Comparison of ENCODE assay signal across 12 cellular contexts in the genomic region with DNA sequence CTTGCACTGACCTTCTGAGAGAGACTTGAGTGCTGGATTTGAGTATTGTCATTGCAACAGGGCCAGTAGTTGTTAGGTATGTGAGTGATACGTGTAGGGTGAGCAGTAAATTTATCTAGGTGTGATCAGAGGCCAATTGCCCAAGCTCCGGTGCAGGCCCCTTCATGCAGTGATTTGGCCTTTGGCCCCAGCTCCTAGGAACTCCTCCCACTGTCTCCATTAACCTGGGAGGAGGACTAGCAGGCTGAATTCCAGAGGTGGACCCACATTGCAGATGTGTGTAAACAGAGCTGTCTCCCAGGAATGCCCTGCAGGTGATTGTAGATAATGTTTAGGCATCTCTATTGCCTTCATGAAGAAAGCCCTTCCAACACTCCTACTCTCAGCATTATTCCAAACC. TPM values are rescaled to one million over a fixed set of nuclear protein-coding genes. Genes with fewer than 3 reads are reported as not detected.
A peak's percentile ranks its signal among the peaks of the same experiment; 100 is the strongest.
DNase-seq lines count a peak whose midpoint lies in the region; ATAC-seq and TF ChIP-seq lines count a peak whose summit lies in the region.
"Had no signal": no experiment of that assay in that cellular context is flagged by ENCODE, and none has a peak within 500 bp of the region (broad histone marks: within the 10 kb centered on the region; RNA-seq: fewer than 3 reads in every experiment).

No MANE protein-coding gene starts in this region.

- RAD21 ChIA-PET in HCT116 (lab: Charles Lee; ENCODE audit: low non-redundant PET in 1 of 2, low total read pairs in 2 of 2, uncharacterized antibody in 2 of 2, unreplicated experiment in 2 of 2), result no interaction called here

- H3K4me3 Mint-ChIP-seq in WTC11 (no peak overlapping the region), progenitor cell of endocrine pancreas (ENCODE audit: low read depth) (no peak overlapping the region)
- H3K4me3 Mint-ChIP-seq: IgD-negative memory B cell had no signal

- H3K4me1 ChIP-seq in HCT116 (ENCODE audit: control insufficient read depth in 1 of 2, insufficient read depth in 2 of 2, low read length in 2 of 2) (peaks cover 18 to 39% of the 10 kb centered on the region in 2 experiments), transverse colon (peaks cover 6 to 19% (median 9%) of the 10 kb centered on the region in 4 donors)

- in situ Hi-C loops in transverse colon (cut with MboI; ENCODE audit: low pct_ligation_motif_present in 1 of 4, low pct_unique_long_range_greater_than_20kb in 1 of 4, low sequenced_read_pairs in 3 of 4), result loop anchor here in 2 of 4 donors (25.0 kb wide), 2 partner anchors 118 to 418 kb away; no protein-coding TSS in a partner anchor

- H3K4me3 ChIP-seq in HCT116 (replicated peaks in 1 of 2; ENCODE audit: low read depth in 1 of 2, low read length in 2 of 2) (no peak overlapping the region), transverse colon (no peak overlapping the region)

- WGBS in transverse colon (ENCODE audit: low coverage in 1 of 2), 2 donors, result 60% methylated on average over 1 to 2 of the region's 2 CpGs

- no peak overlapping the region for H3K9ac ChIP-seq in HCT116 (ENCODE audit: low read length)

- H4K20me1 ChIP-seq in HCT116 (ENCODE audit: insufficient read depth), result peaks cover 35% of the 10 kb centered on the region

- H3K4me2 ChIP-seq in HCT116 (ENCODE audit: low read length), result no peak overlapping the region

- CTCF ChIA-PET in HCT116 (lab: Charles Lee) (no interaction called here), WTC11 (lab: Charles Lee) (no interaction called here)

- TSS peak; percentile 0 for BruUV-seq in HCT116 (replicated peaks; lab: Mats Ljungman, UMichigan)

- H3K36me3 ChIP-seq in HCT116 (ENCODE audit: control insufficient read depth in 1 of 2, insufficient read depth in 2 of 2, low read length in 2 of 2) (peaks cover 61 to 73% of the 10 kb centered on the region in 2 experiments), transverse colon (peaks cover 0 to 5% (median 0%) of the 10 kb centered on the region in 4 donors)

- no peaks in the 10 kb centered on the region for H3K27me3 ChIP-seq in HCT116 (ENCODE audit: insufficient read depth, low read length)
- H3K27me3 ChIP-seq in transverse colon, result no peaks in the 10 kb centered on the region

- peaks cover 100% of the 10 kb centered on the region for H3K79me2 ChIP-seq in HCT116 (ENCODE audit: insufficient read depth, low read length)

- TF ChIP-seq CTCF in HCT116 (IDR thresholded peaks at IDR 0.05 in 2 of 3, conservative IDR thresholded peaks at IDR 0.05 in 1 of 3; ENCODE audit: borderline replicate concordance in 1 of 3, insufficient read depth in 1 of 3, low read depth in 2 of 3, low read length in 2 of 3) (no peak), WTC11 (IDR thresholded peaks at IDR 0.05) (no peak), transverse colon (IDR thresholded peaks at IDR 0.05) (no peak), progenitor cell of endocrine pancreas (IDR thresholded peaks at IDR 0.05; ENCODE audit: unreplicated experiment) (no peak)

- TF ChIP-seq POLR2A in HCT116 (IDR thresholded peaks at IDR 0.05; ENCODE audit: borderline replicate concordance, extremely low read depth, insufficient read depth, insufficient read length) (no peak), transverse colon (IDR thresholded peaks at IDR 0.05) (no peak)

- H3K36me3 Mint-ChIP-seq in WTC11 (peaks cover 74% of the 10 kb centered on the region), progenitor cell of endocrine pancreas (ENCODE audit: insufficient read depth) (peaks cover 47% of the 10 kb centered on the region)
- H3K36me3 Mint-ChIP-seq: IgD-negative memory B cell had no signal

- H3K9me3 Mint-ChIP-seq in WTC11 (peaks cover 3% of the 10 kb centered on the region), progenitor cell of endocrine pancreas (ENCODE audit: low read depth) (peaks cover 4% of the 10 kb centered on the region)
- H3K9me3 Mint-ChIP-seq: IgD-negative memory B cell had no signal

- peaks cover 32% of the 10 kb centered on the region for H3K4me1 Mint-ChIP-seq in WTC11
- peaks cover 31% of the 10 kb centered on the region for H3K4me1 Mint-ChIP-seq in progenitor cell of endocrine pancreas (ENCODE audit: low read depth)
- H3K4me1 Mint-ChIP-seq: IgD-negative memory B cell had no signal

- POLR2A ChIA-PET in HCT116 (lab: Charles Lee) (no interaction called here), WTC11 (lab: Charles Lee) (no interaction called here)

- no peak for TF ChIP-seq EP300 in transverse colon (IDR thresholded peaks at IDR 0.05; ENCODE audit: low read depth)

- peak overlapping the region; percentile 16 for H3K27ac Mint-ChIP-seq in WTC11
- no peak overlapping the region for H3K27ac Mint-ChIP-seq in progenitor cell of endocrine pancreas
- H3K27ac Mint-ChIP-seq: IgD-negative memory B cell had no signal

- H3K27ac ChIP-seq in HCT116 (ENCODE audit: low read depth, low read length), result no peak overlapping the region
- no peak overlapping the region for H3K27ac ChIP-seq in transverse colon

- H3K27me3 Mint-ChIP-seq in WTC11 (ENCODE audit: low read depth), result no peaks in the 10 kb centered on the region
- no peaks in the 10 kb centered on the region for H3K27me3 Mint-ChIP-seq in progenitor cell of endocrine pancreas

- DNase-seq in HCT116 (ENCODE audit: low read depth, low spot score) (no peak), WTC11 (ENCODE audit: low spot score) (no peak), left colon (no peak), transverse colon (peak; percentile 44), progenitor cell of endocrine pancreas (ENCODE audit: low spot score, unreplicated experiment) (no peak)
- no peak for DNase-seq in activated CD4-positive, alpha-beta T cell treated with anti-CD3 and anti-CD28 coated beads for 48 hours
- DNase-seq: NCI-H1105, NCI-H1694, NCI-H524 treated with DMSO at 0.1 percent for 48 hours, Right ventricle myocardium superior had no signal

- H3K9me3 ChIP-seq in HCT116 (ENCODE audit: control insufficient read depth in 1 of 2, insufficient read depth in 1 of 2, low read depth in 1 of 2, low read length in 2 of 2), result no peaks in the 10 kb centered on the region
- H3K9me3 ChIP-seq in transverse colon, result no peaks in the 10 kb centered on the region

- no peaks in the 10 kb centered on the region for H3K9me2 ChIP-seq in HCT116 (ENCODE audit: insufficient read depth)

- intact Hi-C loops in HCT116 (cut with micrococcal nuclease), result no loop called here
- intact Hi-C loops in left colon (cut with DNase I, micrococcal nuclease), result no loop called here
- intact Hi-C loops in transverse colon (cut with DNase I; ENCODE audit: low total_unique reads), result no loop called here

- no peak overlapping the region for H2AFZ ChIP-seq in HCT116 (ENCODE audit: low read depth, low read length, poor library complexity, severe bottlenecking)

- 0 out of 2 replicates have a peak, but pooled peaks have one; percentile 13 for ATAC-seq in HCT116
- peak; percentile 48 for ATAC-seq in WTC11
- peak; percentile 91 for ATAC-seq in left colon
- no peak for ATAC-seq in GM18517 (IDR thresholded peaks at IDR 0.05; ENCODE audit: unreplicated experiment)

- no peak for TF ChIP-seq RAD21 in HCT116 (IDR thresholded peaks at IDR 0.05; ENCODE audit: low read depth)

TF ChIP-seq in HCT116, 20 proteins besides CTCF, POLR2A, EP300 and RAD21 (continues in another document):
- TF ChIP-seq ZNF274 (IDR thresholded peaks at IDR 0.05; ENCODE audit: low read depth, low read length) (no peak), ZFX (IDR thresholded peaks at IDR 0.05) (no peak)

TF ChIP-seq in WTC11, 78 proteins besides CTCF, POLR2A, EP300 and RAD21:
- TF ChIP-seq, protein P1, sequence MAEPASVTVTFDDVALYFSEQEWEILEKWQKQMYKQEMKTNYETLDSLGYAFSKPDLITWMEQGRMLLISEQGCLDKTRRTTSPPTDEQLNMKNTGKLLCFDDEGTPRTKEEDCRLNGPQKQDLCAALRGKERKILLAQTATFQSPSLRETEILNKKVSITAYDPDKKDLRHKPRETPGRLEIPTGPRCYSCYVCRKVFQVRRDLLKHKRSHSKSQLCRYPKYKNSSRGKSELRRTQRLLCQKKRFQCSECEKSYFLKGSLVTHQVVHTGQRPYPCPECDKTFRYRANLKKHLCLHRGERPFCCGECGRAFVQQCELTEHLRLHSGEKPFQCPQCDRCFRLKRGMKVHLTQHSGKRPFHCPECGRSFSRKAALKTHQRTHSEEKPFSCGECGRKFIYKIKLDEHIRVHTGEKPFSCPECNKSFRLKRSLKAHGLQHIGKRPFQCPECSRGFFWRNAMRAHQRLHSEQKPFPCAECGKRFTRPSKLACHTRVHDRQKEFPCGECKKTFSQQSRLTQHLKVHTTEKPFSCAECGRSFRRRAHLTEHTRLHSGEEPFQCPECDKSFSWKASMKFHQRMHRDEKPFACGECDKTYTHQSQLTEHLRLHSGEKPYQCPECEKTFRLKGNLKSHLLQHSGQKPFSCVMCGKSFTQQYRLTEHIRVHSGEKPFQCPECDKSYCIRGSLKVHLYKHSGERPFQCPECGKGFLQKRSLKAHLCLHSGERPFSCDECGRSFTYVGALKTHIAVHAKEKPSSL (CRISPR knock-in tag; conservative IDR thresholded peaks at IDR 0.05), result no peak
- TF ChIP-seq SMAD4 (CRISPR knock-in tag; IDR thresholded peaks at IDR 0.05) (no peak), ZNF423 (CRISPR knock-in tag; IDR thresholded peaks at IDR 0.05) (no peak), ZNF416 (CRISPR knock-in tag; IDR thresholded peaks at IDR 0.05) (no peak), ELF4 (CRISPR knock-in tag; IDR thresholded peaks at IDR 0.05; ENCODE audit: low read depth) (no peak), GTF2I (CRISPR knock-in tag; conservative IDR thresholded peaks at IDR 0.05) (no peak)
- TF ChIP-seq, protein P2, sequence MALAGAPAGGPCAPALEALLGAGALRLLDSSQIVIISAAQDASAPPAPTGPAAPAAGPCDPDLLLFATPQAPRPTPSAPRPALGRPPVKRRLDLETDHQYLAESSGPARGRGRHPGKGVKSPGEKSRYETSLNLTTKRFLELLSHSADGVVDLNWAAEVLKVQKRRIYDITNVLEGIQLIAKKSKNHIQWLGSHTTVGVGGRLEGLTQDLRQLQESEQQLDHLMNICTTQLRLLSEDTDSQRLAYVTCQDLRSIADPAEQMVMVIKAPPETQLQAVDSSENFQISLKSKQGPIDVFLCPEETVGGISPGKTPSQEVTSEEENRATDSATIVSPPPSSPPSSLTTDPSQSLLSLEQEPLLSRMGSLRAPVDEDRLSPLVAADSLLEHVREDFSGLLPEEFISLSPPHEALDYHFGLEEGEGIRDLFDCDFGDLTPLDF (CRISPR knock-in tag; IDR thresholded peaks at IDR 0.05), result no peak
- TF ChIP-seq, protein P3, sequence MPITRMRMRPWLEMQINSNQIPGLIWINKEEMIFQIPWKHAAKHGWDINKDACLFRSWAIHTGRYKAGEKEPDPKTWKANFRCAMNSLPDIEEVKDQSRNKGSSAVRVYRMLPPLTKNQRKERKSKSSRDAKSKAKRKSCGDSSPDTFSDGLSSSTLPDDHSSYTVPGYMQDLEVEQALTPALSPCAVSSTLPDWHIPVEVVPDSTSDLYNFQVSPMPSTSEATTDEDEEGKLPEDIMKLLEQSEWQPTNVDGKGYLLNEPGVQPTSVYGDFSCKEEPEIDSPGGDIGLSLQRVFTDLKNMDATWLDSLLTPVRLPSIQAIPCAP (CRISPR knock-in tag; IDR thresholded peaks at IDR 0.05), result no peak

RNA-seq across cellular contexts. Expression of a gene that starts 19.5 kb away (rescaled TPM):
- total RNA-seq in HCT116 (2021; ENCODE audit: unreplicated experiment) (164 TPM), WTC11 (2021) (44.5 to 51.4 TPM (median 51.1 TPM) in 3 replicates), left colon (100 to 1,000 TPM; 114 to 118 TPM), transverse colon (100 to 1,000 TPM in 3 of 4 donors, 10 to 100 TPM in 1; 84.6 to 249 (median 137) TPM), progenitor cell of endocrine pancreas (103 and 109 TPM in 2 replicates)
- polyA plus RNA-seq in HCT116 (2012), result 120 and 126 TPM in 2 replicates
